9 cellular contexts compared by ENCODE assay signal in the genomic region with DNA sequence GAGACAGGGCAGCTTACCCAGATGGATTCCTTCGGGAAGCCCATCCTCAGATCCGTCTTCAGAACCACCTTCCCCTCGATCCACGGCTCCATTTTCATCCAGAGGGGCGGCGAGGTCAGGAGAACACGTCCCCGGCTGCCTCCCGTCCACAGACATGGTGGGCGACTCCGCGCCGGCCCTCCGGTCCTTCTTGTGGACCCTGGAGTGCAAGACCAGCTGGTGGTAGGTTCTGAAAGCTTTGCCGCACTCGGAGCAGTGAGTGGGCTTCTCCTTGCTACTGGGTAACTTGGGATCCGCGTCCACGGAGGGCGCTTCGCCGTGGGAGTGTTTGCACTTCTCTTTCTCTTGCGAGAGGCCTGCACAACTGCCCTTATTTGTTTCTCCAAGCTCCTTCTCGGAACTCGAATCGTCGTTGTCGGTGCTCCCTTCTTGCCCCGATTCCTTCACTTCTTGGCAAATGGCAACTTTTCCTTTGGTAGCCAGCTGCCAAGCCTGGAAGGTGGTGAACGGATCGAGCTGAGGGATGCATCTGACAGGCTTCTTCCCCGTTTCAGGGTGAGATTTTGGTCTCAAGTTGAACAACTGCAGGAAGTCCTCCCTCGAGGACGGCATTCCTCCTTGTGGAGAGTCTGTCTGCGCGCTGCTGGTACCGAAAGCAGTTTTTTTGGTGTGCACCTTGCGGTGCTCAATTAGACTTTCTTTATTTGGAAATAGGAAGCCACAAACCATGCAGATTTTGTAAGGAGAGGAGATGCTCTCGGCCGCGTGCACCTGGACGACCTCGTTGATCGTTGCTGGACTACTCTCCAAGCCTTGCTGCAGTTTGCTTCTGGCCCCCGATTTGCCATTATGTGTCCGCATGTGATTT. TPM values are rescaled to one million over a fixed set of nuclear protein-coding genes. Genes with fewer than 3 reads are reported as not detected.
DNase-seq lines count a peak whose midpoint lies in the region; ATAC-seq and TF ChIP-seq lines count a peak whose summit lies in the region.
"Had no signal": no experiment of that assay in that cellular context is flagged by ENCODE, and none has a peak within 500 bp of the region (broad histone marks: within the 10 kb centered on the region; RNA-seq: fewer than 3 reads in every experiment).

No MANE protein-coding gene starts in this region.

- no peak for ATAC-seq in left cardiac atrium

- CTCF ChIA-PET in activated CD4-positive, alpha-beta memory T cell treated with anti-CD3 and anti-CD28 coated beads for 36 hours (lab: Charles Lee): interaction anchor here (0.9 to 8.7 kb wide), 5 partner anchors 58 to 358 kb away, joined by 3 to 81 read pairs (median 7); no protein-coding TSS in a partner anchor

- peaks cover 95% of the 10 kb centered on the region for H3K4me1 Mint-ChIP-seq in activated T-cell treated with anti-CD3 and anti-CD28 coated beads, Interleukin-2, amount 50 U/mL, for 24 hours (ENCODE audit: low read depth)
- peaks cover 86% of the 10 kb centered on the region for H3K4me1 Mint-ChIP-seq in activated CD4-positive, alpha-beta memory T cell treated with anti-CD3 and anti-CD28 coated beads for 36 hours (ENCODE audit: low read depth)
- peaks cover 53% of the 10 kb centered on the region for H3K4me1 Mint-ChIP-seq in endothelial cell (ENCODE audit: unreplicated experiment)

- no peak for TF ChIP-seq CTCF in endothelial cell (IDR thresholded peaks at IDR 0.05; ENCODE audit: unreplicated experiment)

- peak overlapping the region; percentile 2 for H3K4me3 ChIP-seq in thymus (ENCODE audit: low read length)

- H3K9me3 Mint-ChIP-seq in activated T-cell treated with anti-CD3 and anti-CD28 coated beads, Interleukin-2, amount 50 U/mL, for 24 hours: no peaks in the 10 kb centered on the region
- no peaks in the 10 kb centered on the region for H3K9me3 Mint-ChIP-seq in activated CD4-positive, alpha-beta memory T cell treated with anti-CD3 and anti-CD28 coated beads for 36 hours
- no peaks in the 10 kb centered on the region for H3K9me3 Mint-ChIP-seq in endothelial cell (ENCODE audit: unreplicated experiment)

- no peaks in the 10 kb centered on the region for H3K9me3 ChIP-seq in thymus (ENCODE audit: control insufficient read depth)

- intact Hi-C loops in activated CD4-positive, alpha-beta memory T cell treated with anti-CD3 and anti-CD28 coated beads for 36 hours (cut with micrococcal nuclease): loop anchor here (1.0 to 5.0 kb wide), 3 partner anchors 10 to 79 kb away; no protein-coding TSS in a partner anchor
- intact Hi-C loops in left cardiac atrium (cut with DNase I): loop anchor here (2.0 to 5.0 kb wide), 2 partner anchors 336 to 359 kb away; no protein-coding TSS in a partner anchor

- 64% methylated on average over 46 of the region's 46 CpGs for WGBS in thymus

- peaks cover 78% of the 10 kb centered on the region for H3K36me3 Mint-ChIP-seq in activated T-cell treated with anti-CD3 and anti-CD28 coated beads, Interleukin-2, amount 50 U/mL, for 24 hours (ENCODE audit: low read depth)
- peaks cover 59% of the 10 kb centered on the region for H3K36me3 Mint-ChIP-seq in activated CD4-positive, alpha-beta memory T cell treated with anti-CD3 and anti-CD28 coated beads for 36 hours
- peaks cover 26% of the 10 kb centered on the region for H3K36me3 Mint-ChIP-seq in endothelial cell (ENCODE audit: low read depth, unreplicated experiment)

- H3K27ac ChIP-seq in thymus (ENCODE audit: low read depth): peak overlapping the region; percentile 64

- H3K27ac Mint-ChIP-seq in activated T-cell treated with anti-CD3 and anti-CD28 coated beads, Interleukin-2, amount 50 U/mL, for 24 hours: peak overlapping the region; percentile 94
- H3K27ac Mint-ChIP-seq in activated CD4-positive, alpha-beta memory T cell treated with anti-CD3 and anti-CD28 coated beads for 36 hours: peak overlapping the region; percentile 97
- H3K27ac Mint-ChIP-seq in endothelial cell (ENCODE audit: unreplicated experiment): no peak overlapping the region

- peak overlapping the region; percentile 81 for H3K4me3 Mint-ChIP-seq in activated T-cell treated with anti-CD3 and anti-CD28 coated beads, Interleukin-2, amount 50 U/mL, for 24 hours
- peak overlapping the region; percentile 82 for H3K4me3 Mint-ChIP-seq in activated CD4-positive, alpha-beta memory T cell treated with anti-CD3 and anti-CD28 coated beads for 36 hours
- no peak overlapping the region for H3K4me3 Mint-ChIP-seq in endothelial cell (ENCODE audit: unreplicated experiment)

- POLR2A ChIA-PET in activated CD4-positive, alpha-beta memory T cell treated with anti-CD3 and anti-CD28 coated beads for 36 hours (lab: Charles Lee): interaction anchor here (1.8 to 2.5 kb wide), 4 partner anchors 10 to 289 kb away, joined by 5 to 17 read pairs (median 10); a partner anchor contains a TSS

- peaks cover 33% of the 10 kb centered on the region for H3K4me1 ChIP-seq in thymus (ENCODE audit: control insufficient read depth, insufficient read depth, low read length)

- H3K27me3 ChIP-seq in thymus (ENCODE audit: control insufficient read depth, insufficient read depth): no peaks in the 10 kb centered on the region

- peak; percentile 56 for DNase-seq in activated T-cell treated with anti-CD3 and anti-CD28 coated beads, Interleukin-2, amount 50 U/mL, for 24 hours
- DNase-seq in activated T-cell treated with anti-CD3 and anti-CD28 coated beads, Interleukin-2, amount 50 U/mL, for 1 hour: no peak
- peak; percentile 39 for DNase-seq in activated CD4-positive, alpha-beta memory T cell treated with anti-CD3 and anti-CD28 coated beads for 36 hours
- DNase-seq in left cardiac atrium (peak; percentile 19), endothelial cell (ENCODE audit: low spot score) (no peak), SHP77 (lab: John Stamatoyannopoulos, UW) (no peak), T1000 (lab: John Stamatoyannopoulos, UW) (no peak)
- DNase-seq: NCI-H1092 had no signal

- peaks cover 30% of the 10 kb centered on the region for H3K36me3 ChIP-seq in thymus (ENCODE audit: control insufficient read depth, insufficient read depth)

- no peaks in the 10 kb centered on the region for H3K27me3 Mint-ChIP-seq in activated T-cell treated with anti-CD3 and anti-CD28 coated beads, Interleukin-2, amount 50 U/mL, for 24 hours
- no peaks in the 10 kb centered on the region for H3K27me3 Mint-ChIP-seq in activated CD4-positive, alpha-beta memory T cell treated with anti-CD3 and anti-CD28 coated beads for 36 hours
- H3K27me3 Mint-ChIP-seq in endothelial cell (ENCODE audit: unreplicated experiment): no peaks in the 10 kb centered on the region

RNA-seq across cellular contexts. Expression of a gene that starts 12.0 kb away (rescaled TPM):
- 10 to 100 TPM; 56.3 to 57.5 TPM for total RNA-seq in activated CD4-positive, alpha-beta memory T cell treated with anti-CD3 and anti-CD28 coated beads for 36 hours
- 10 to 100 TPM; 12.6 to 15.8 TPM for total RNA-seq in left cardiac atrium
- 26.5 TPM for polyA plus RNA-seq in thymus
- total RNA-seq in endothelial cell (ENCODE audit: unreplicated experiment): 76.7 TPM

Comparison
In these comparisons a context has a peak if more than half of its experiments do, and no peak if none do; other contexts are left out.
1. DNase-seq: peak in activated T-cell treated with anti-CD3 and anti-CD28 coated beads, Interleukin-2, amount 50 U/mL, for 24 hours (single experiment), activated CD4-positive, alpha-beta memory T cell treated with anti-CD3 and anti-CD28 coated beads for 36 hours (single experiment) and left cardiac atrium (single experiment); none in activated T-cell treated with anti-CD3 and anti-CD28 coated beads, Interleukin-2, amount 50 U/mL, for 1 hour (single experiment), endothelial cell (single experiment), SHP77 (0 of 2) and T1000 (single experiment).